18 cellular contexts compared by ENCODE assay signal in the genomic region with DNA sequence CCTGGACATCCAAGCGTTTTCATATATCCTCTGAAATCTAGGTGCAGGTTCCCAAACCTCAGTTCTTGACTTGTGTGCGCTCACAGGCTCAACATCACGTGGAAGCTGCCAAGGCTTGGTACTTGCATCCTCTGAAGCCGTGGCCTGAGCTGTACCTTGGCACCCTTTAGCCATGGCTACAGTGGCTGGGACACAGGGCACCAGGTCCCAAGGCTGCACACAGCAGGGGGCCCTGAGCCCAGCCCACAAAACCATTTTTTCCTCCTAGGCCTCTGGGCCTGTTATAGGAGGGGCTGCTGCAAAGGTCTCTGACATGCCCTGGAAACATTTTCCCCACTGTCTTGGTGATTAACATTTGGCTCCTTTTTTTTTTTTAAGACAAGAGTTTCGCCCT.
"Had no signal": no experiment of that assay in that cellular context is flagged by ENCODE, and none has a peak within 500 bp of the region (broad histone marks: within the 10 kb centered on the region; RNA-seq: fewer than 3 reads in every experiment).

No MANE protein-coding gene starts in this region.

- H3K4me3 Mint-ChIP-seq: dendritic cell treated with granulocyte-macrophage colony-stimulating factor and Interleukin-4, amounts not matched to agents 40 ng/mL and 50 ng/mL, for 4 days; effector memory CD8-positive, alpha-beta T cell; naive B cell had no signal

- H3K27ac Mint-ChIP-seq: dendritic cell treated with granulocyte-macrophage colony-stimulating factor and Interleukin-4, amounts not matched to agents 40 ng/mL and 50 ng/mL, for 4 days; naive B cell had no signal

- H3K36me3 ChIP-seq: uterus had no signal

- H3K4me1 Mint-ChIP-seq: naive B cell had no signal

- FAIRE-seq: colon, kidney, small intestine had no signal

- H3K27me3 ChIP-seq: hepatocyte, tibial artery, upper lobe of left lung, uterus had no signal

- H3K4me1 ChIP-seq: tibial artery, upper lobe of left lung, uterus had no signal

- H3K4me2 ChIP-seq: hepatocyte had no signal

- H3K9me3 ChIP-seq: uterus had no signal

- H3K27me3 Mint-ChIP-seq: dendritic cell treated with granulocyte-macrophage colony-stimulating factor and Interleukin-4, amounts not matched to agents 40 ng/mL and 50 ng/mL, for 4 days; effector memory CD8-positive, alpha-beta T cell; naive B cell had no signal

- H3K79me2 ChIP-seq: hepatocyte had no signal

- H3K4me3 ChIP-seq: hepatocyte, lung, tibial artery, upper lobe of left lung, uterus had no signal

- DNase-seq: effector memory CD8-positive, alpha-beta T cell; foreskin melanocyte; head of caudate nucleus; kidney; left cardiac atrium; left ventricle myocardium superior; mesenchymal stem cell; naive B cell; stimulated activated CD4-positive, alpha-beta T cell treated with anti-CD3 and anti-CD28 coated beads, Interleukin-12 subunit alpha, Interleukin-12 subunit beta, amount 100 ng/mL, for 4 hours; stimulated activated naive CD4-positive, alpha-beta T cell treated with Interleukin-2 at 50 U/mL for 16 hours; tibial artery; upper lobe of left lung; uterus had no signal

- ATAC-seq: effector memory CD8-positive, alpha-beta T cell; left cardiac atrium; left ventricle myocardium superior had no signal

- H2AFZ ChIP-seq: hepatocyte had no signal

- H3K27ac ChIP-seq: hepatocyte, tibial artery, upper lobe of left lung, uterus had no signal
